10 cellular contexts compared by ENCODE assay signal in genomic region chr18:75203456-75204261, GRCh38. TPM values are rescaled to one million over a fixed set of nuclear protein-coding genes. Genes with fewer than 3 reads are reported as not detected.
DNase-seq lines count a peak whose midpoint lies in the region; ATAC-seq and TF ChIP-seq lines count a peak whose summit lies in the region.
"Had no signal": no experiment of that assay in that cellular context is flagged by ENCODE, and none has a peak within 500 bp of the region (broad histone marks: within the 10 kb centered on the region; RNA-seq: fewer than 3 reads in every experiment).

No MANE protein-coding gene starts in this region.

- peak; percentile 59 for DNase-seq in adipocyte (ENCODE audit: low read depth)
- DNase-seq in left cardiac atrium, result no peak
- no peak for DNase-seq in psoas muscle
- no peak for DNase-seq in activated CD8-positive, alpha-beta memory T cell treated with anti-CD3 and anti-CD28 coated beads, Interleukin-2, amount 10 ng/mL, durations not matched to agents 7 days and 5 days
- DNase-seq in NK-92 (lab: John Stamatoyannopoulos, UW; ENCODE audit: unreplicated experiment), result no peak
- DNase-seq: activated naive CD8-positive, alpha-beta T cell treated with anti-CD3 and anti-CD28 coated beads for 36 hours had no signal

- no peak overlapping the region for H3K4me3 Mint-ChIP-seq in activated CD8-positive, alpha-beta memory T cell treated with anti-CD3 and anti-CD28 coated beads, Interleukin-2, amount 10 ng/mL, durations not matched to agents 7 days and 5 days
- H3K4me3 Mint-ChIP-seq: activated naive CD8-positive, alpha-beta T cell treated with anti-CD3 and anti-CD28 coated beads for 36 hours had no signal

- H3K9me3 Mint-ChIP-seq in activated CD8-positive, alpha-beta memory T cell treated with anti-CD3 and anti-CD28 coated beads, Interleukin-2, amount 10 ng/mL, durations not matched to agents 7 days and 5 days (ENCODE audit: low read depth), result no peaks in the 10 kb centered on the region
- H3K9me3 Mint-ChIP-seq: activated naive CD8-positive, alpha-beta T cell treated with anti-CD3 and anti-CD28 coated beads for 36 hours; immature natural killer cell had no signal

- peak overlapping the region in 2 of 11 experiments; percentile 7 to 28; a peak in 2 of 22 replicates for H3K9ac ChIP-seq in BLaER1 treated with 17β-estradiol and CSF1 and Interleukin-3, amounts not matched to agents 10 nM and 100 nM
- H3K9ac ChIP-seq in adipocyte (ENCODE audit: low read length), result peak overlapping the region; percentile 81

- peaks cover 36% of the 10 kb centered on the region for H3K4me1 Mint-ChIP-seq in activated CD8-positive, alpha-beta memory T cell treated with anti-CD3 and anti-CD28 coated beads, Interleukin-2, amount 10 ng/mL, durations not matched to agents 7 days and 5 days

- H3K4me2 ChIP-seq in BLaER1 treated with 17β-estradiol and CSF1 and Interleukin-3, amounts not matched to agents 10 nM and 100 nM, result peak overlapping the region; percentile 66 to 100 (median 72); a peak in 21 of 22 replicates

- peaks cover 35 to 43% (median 39%) of the 10 kb centered on the region in 10 experiments for H3K4me1 ChIP-seq in BLaER1 treated with 17β-estradiol and CSF1 and Interleukin-3, amounts not matched to agents 10 nM and 100 nM
- H3K4me1 ChIP-seq in adipocyte (ENCODE audit: control insufficient read depth, insufficient read depth, low read length), result peaks cover 72% of the 10 kb centered on the region
- peaks cover 63% of the 10 kb centered on the region for H3K4me1 ChIP-seq in psoas muscle

- intact Hi-C loops in left cardiac atrium (cut with DNase I), result loop anchor here in 1 of 2 donors (10.0 kb wide), 1 partner anchor 271 kb away; no protein-coding TSS in a partner anchor
- intact Hi-C loops in psoas muscle (cut with DNase I), result loop anchor here in 1 of 2 donors (5.0 kb wide), 1 partner anchor 41 kb away; no protein-coding TSS in a partner anchor

- H3K36me3 ChIP-seq in BLaER1 treated with 17β-estradiol and CSF1 and Interleukin-3, amounts not matched to agents 10 nM and 100 nM, result peaks cover 26 to 46% (median 32%) of the 10 kb centered on the region in 11 experiments
- peaks cover 7% of the 10 kb centered on the region for H3K36me3 ChIP-seq in adipocyte (ENCODE audit: control insufficient read depth, insufficient read depth, low read length, severe bottlenecking)
- peaks cover 0 to 8% of the 10 kb centered on the region in 2 donors for H3K36me3 ChIP-seq in psoas muscle (ENCODE audit: insufficient read depth in 1 of 2, low read depth in 1 of 2)

- H3K27ac Mint-ChIP-seq in activated CD8-positive, alpha-beta memory T cell treated with anti-CD3 and anti-CD28 coated beads, Interleukin-2, amount 10 ng/mL, durations not matched to agents 7 days and 5 days, result no peak overlapping the region
- H3K27ac Mint-ChIP-seq: activated naive CD8-positive, alpha-beta T cell treated with anti-CD3 and anti-CD28 coated beads for 36 hours had no signal

- CTCF ChIA-PET in activated CD8-positive, alpha-beta memory T cell treated with anti-CD3 and anti-CD28 coated beads, Interleukin-2, amount 10 ng/mL, durations not matched to agents 7 days and 5 days (lab: Charles Lee), result no interaction called here

- 0 out of 20 replicates have a peak overlapping the region, but pooled peaks of 1 of the 10 experiments have one; percentile 31 for H3K4me3 ChIP-seq in BLaER1 treated with 17β-estradiol and CSF1 and Interleukin-3, amounts not matched to agents 10 nM and 100 nM
- H3K4me3 ChIP-seq in adipocyte (ENCODE audit: low read length), result peak overlapping the region; percentile 93
- peak overlapping the region; percentile 87 for H3K4me3 ChIP-seq in psoas muscle

- peaks cover 64 to 87% (median 69%) of the 10 kb centered on the region in 11 experiments for H4K20me1 ChIP-seq in BLaER1 treated with 17β-estradiol and CSF1 and Interleukin-3, amounts not matched to agents 10 nM and 100 nM

- H3K27me3 ChIP-seq in BLaER1 treated with 17β-estradiol and CSF1 and Interleukin-3, amounts not matched to agents 10 nM and 100 nM, result peaks cover 36 to 50% (median 48%) of the 10 kb centered on the region in 11 experiments
- H3K27me3 ChIP-seq in adipocyte (replicated peaks; ENCODE audit: control insufficient read depth, insufficient read depth, low read length), result no peaks in the 10 kb centered on the region
- no peaks in the 10 kb centered on the region for H3K27me3 ChIP-seq in psoas muscle (ENCODE audit: insufficient read depth in 3 of 3, low read length in 2 of 3)

- ATAC-seq in left cardiac atrium (peak; percentile 13 to 25), psoas muscle (no peak), HG03280 (IDR thresholded peaks at IDR 0.05; ENCODE audit: unreplicated experiment) (no peak), GM21390 (IDR thresholded peaks at IDR 0.05; ENCODE audit: unreplicated experiment) (no peak)
- no peak for ATAC-seq in activated CD8-positive, alpha-beta memory T cell treated with anti-CD3 and anti-CD28 coated beads, Interleukin-2, amount 10 ng/mL, durations not matched to agents 7 days and 5 days

- H3K36me3 Mint-ChIP-seq in activated CD8-positive, alpha-beta memory T cell treated with anti-CD3 and anti-CD28 coated beads, Interleukin-2, amount 10 ng/mL, durations not matched to agents 7 days and 5 days, result peaks cover 30% of the 10 kb centered on the region

- 19 to 31% (median 22%) methylated on average over 22 to 23 of the region's 23 CpGs for WGBS in psoas muscle, 3 donors

- peaks cover 27% of the 10 kb centered on the region for H3K27me3 Mint-ChIP-seq in activated CD8-positive, alpha-beta memory T cell treated with anti-CD3 and anti-CD28 coated beads, Interleukin-2, amount 10 ng/mL, durations not matched to agents 7 days and 5 days

- TF ChIP-seq CTCF in psoas muscle (IDR thresholded peaks at IDR 0.05), result no peak

- H3K9me3 ChIP-seq in BLaER1 treated with 17β-estradiol and CSF1 and Interleukin-3, amounts not matched to agents 10 nM and 100 nM (replicated peaks in 1 of 11), result no peaks in the 10 kb centered on the region
- H3K9me3 ChIP-seq in adipocyte (ENCODE audit: control insufficient read depth, low read length) (no peaks in the 10 kb centered on the region), psoas muscle (no peaks in the 10 kb centered on the region)

- H3K27ac ChIP-seq in BLaER1 treated with 17β-estradiol and CSF1 and Interleukin-3, amounts not matched to agents 10 nM and 100 nM, result no peak overlapping the region
- peak overlapping the region; percentile 99 for H3K27ac ChIP-seq in psoas muscle

RNA-seq across cellular contexts. Expression of gene PTGR3, which starts 5.3 kb away (rescaled TPM):
- total RNA-seq in left cardiac atrium, result 10 to 100 TPM; 33.8 to 51.1 TPM
- total RNA-seq in psoas muscle, result 10 to 100 TPM; 29.0 to 66.4 (median 52.8) TPM
- polyA plus RNA-seq in psoas muscle, result 10 to 100 TPM; 20.6 to 31.7 (median 23.6) TPM
- 10 to 100 TPM; 31.5 to 33.5 TPM for total RNA-seq in activated CD8-positive, alpha-beta memory T cell treated with anti-CD3 and anti-CD28 coated beads, Interleukin-2, amount 10 ng/mL, durations not matched to agents 7 days and 5 days

RNA-seq across cellular contexts. Expression of gene TSHZ1, which starts 6.9 kb away (rescaled TPM):
- 10 to 100 TPM; 14.0 to 22.6 TPM for total RNA-seq in left cardiac atrium
- 1 to 10 TPM; 7.8 to 9.9 (median 9.8) TPM for total RNA-seq in psoas muscle
- 10 to 100 TPM in 1 of 3 donors, 1 to 10 TPM in 2; 2.0 to 10.5 (median 3.2) TPM for polyA plus RNA-seq in psoas muscle
- total RNA-seq in activated CD8-positive, alpha-beta memory T cell treated with anti-CD3 and anti-CD28 coated beads, Interleukin-2, amount 10 ng/mL, durations not matched to agents 7 days and 5 days, result 10 to 100 TPM; 13.8 to 20.4 TPM

Comparison
In these comparisons a context has a peak if more than half of its experiments do, and no peak if none do; other contexts are left out.
1. ATAC-seq: peak in left cardiac atrium (2 of 2); none in psoas muscle (0 of 4), HG03280 (single experiment), activated CD8-positive, alpha-beta memory T cell treated with anti-CD3 and anti-CD28 coated beads, Interleukin-2, amount 10 ng/mL, durations not matched to agents 7 days and 5 days (single experiment) and GM21390 (single experiment).